11 cellular contexts compared by ENCODE assay signal in the genomic region with DNA sequence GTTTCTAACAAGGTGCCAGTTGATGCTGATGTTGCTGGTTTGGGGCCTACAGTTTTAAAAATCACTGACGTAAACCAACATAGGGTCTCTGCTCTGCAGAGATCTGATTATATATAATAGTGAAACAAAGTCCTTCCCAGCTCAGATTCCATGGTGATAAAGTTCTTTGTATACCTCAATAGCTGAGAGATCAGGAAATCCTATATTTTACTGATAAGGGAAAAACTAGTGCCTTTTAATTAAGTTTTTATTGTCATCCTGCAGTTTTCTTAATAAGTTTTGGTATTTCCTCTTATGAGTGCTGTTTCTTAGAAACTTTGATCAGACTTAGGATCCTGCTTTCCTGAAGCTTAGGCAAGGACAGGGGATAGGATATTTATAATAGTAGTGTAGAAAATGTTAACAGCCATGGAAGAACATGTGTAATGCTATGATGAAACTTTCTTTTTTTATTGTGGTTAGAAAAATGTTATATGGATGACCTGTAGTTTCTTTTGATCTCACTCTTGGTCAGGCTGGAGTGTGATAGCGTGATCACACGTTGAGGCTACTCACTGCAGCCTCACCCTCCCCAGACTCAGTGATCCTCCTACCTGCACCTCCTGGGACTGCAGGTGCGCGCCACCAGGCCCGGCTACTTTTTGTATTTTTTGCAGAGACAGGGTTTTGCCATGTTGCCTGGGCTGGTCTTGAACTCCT. TPM values are rescaled to one million over a fixed set of nuclear protein-coding genes. Genes with fewer than 3 reads are reported as not detected.
A peak's percentile ranks its signal among the peaks of the same experiment; 100 is the strongest.
DNase-seq lines count a peak whose midpoint lies in the region; ATAC-seq and TF ChIP-seq lines count a peak whose summit lies in the region.
"Had no signal": no experiment of that assay in that cellular context is flagged by ENCODE, and none has a peak within 500 bp of the region (broad histone marks: within the 10 kb centered on the region; RNA-seq: fewer than 3 reads in every experiment).

No MANE protein-coding gene starts in this region.

- no peaks in the 10 kb centered on the region for H3K9me3 ChIP-seq in BLaER1
- H3K9me3 ChIP-seq: heart left ventricle had no signal

- peak; percentile 39 for TF ChIP-seq CTCF in GM12864 (IDR thresholded peaks at IDR 0.05; ENCODE audit: low read depth, low read length, missing control alignments)
- TF ChIP-seq CTCF in GM13976 (IDR thresholded peaks at IDR 0.05; ENCODE audit: borderline replicate concordance, control extremely low read depth, extremely low read depth, insufficient read depth, missing control alignments) = no peak

- H3K4me3 ChIP-seq in BLaER1 (no peak overlapping the region), GM12864 (ENCODE audit: low read depth, low read length) (no peak overlapping the region)
- H3K4me3 ChIP-seq: heart left ventricle had no signal

- no peak overlapping the region for H3K9ac ChIP-seq in BLaER1

- peak overlapping the region; percentile 75 for H3K4me2 ChIP-seq in BLaER1

- no peaks in the 10 kb centered on the region for H3K27me3 Mint-ChIP-seq in activated T-cell treated with anti-CD3 and anti-CD28 coated beads, Interleukin-2, amount 50 U/mL, for 4 hours (ENCODE audit: low read depth)
- H3K27me3 Mint-ChIP-seq in immature natural killer cell (ENCODE audit: low read depth in 3 of 3) = no peaks in the 10 kb centered on the region

- H3K9me3 Mint-ChIP-seq in activated T-cell treated with anti-CD3 and anti-CD28 coated beads, Interleukin-2, amount 50 U/mL, for 4 hours = no peaks in the 10 kb centered on the region
- H3K9me3 Mint-ChIP-seq in immature natural killer cell = no peaks in the 10 kb centered on the region

- H3K27me3 ChIP-seq in BLaER1 = no peaks in the 10 kb centered on the region
- H3K27me3 ChIP-seq: heart left ventricle had no signal

- in situ Hi-C loops in GM13976 (cut with MboI; ENCODE audit: low sequenced_read_pairs, unreplicated experiment) = no loop called here

- peaks cover 20% of the 10 kb centered on the region for H3K36me3 Mint-ChIP-seq in activated T-cell treated with anti-CD3 and anti-CD28 coated beads, Interleukin-2, amount 50 U/mL, for 4 hours (ENCODE audit: insufficient read depth)
- H3K36me3 Mint-ChIP-seq in immature natural killer cell = peaks cover 0 to 10% (median 3%) of the 10 kb centered on the region in 3 donors

- H3K27ac Mint-ChIP-seq in immature natural killer cell = peak overlapping the region in 5 of 6 donors; percentile 36 to 80 (median 60)

- peaks cover 66% of the 10 kb centered on the region for H3K4me1 ChIP-seq in BLaER1

- H3K4me3 Mint-ChIP-seq in activated T-cell treated with anti-CD3 and anti-CD28 coated beads, Interleukin-2, amount 50 U/mL, for 4 hours = no peak overlapping the region
- peak overlapping the region; percentile 4 to 57 (median 26) for H3K4me3 Mint-ChIP-seq in immature natural killer cell

- no peak for DNase-seq in GM12864 (ENCODE audit: low read depth)
- DNase-seq in activated T-cell treated with anti-CD3 and anti-CD28 coated beads, Interleukin-2, amount 50 U/mL, for 4 hours = no peak
- DNase-seq in immature natural killer cell = peak; percentile 30 to 39 (median 33)
- DNase-seq in GM13976 (ENCODE audit: low spot score) = no peak
- no peak for DNase-seq in NCI-H2196 treated with DMSO at 0.1 percent for 48 hours (lab: John Stamatoyannopoulos, UW; ENCODE audit: unreplicated experiment)
- no peak for DNase-seq in NCI-H1930 (lab: John Stamatoyannopoulos, UW)
- DNase-seq in DMS79 treated with DMSO at 0.1 percent for 48 hours (lab: John Stamatoyannopoulos, UW) = no peak
- DNase-seq: heart left ventricle, NCI-H1092 treated with DMSO at 0.1 percent for 48 hours, OCI-M1 had no signal

- peaks cover 73% of the 10 kb centered on the region for H3K36me3 ChIP-seq in BLaER1

- peak; percentile 71 to 73 for ATAC-seq in activated T-cell treated with anti-CD3 and anti-CD28 coated beads, Interleukin-2, amount 50 U/mL, for 4 hours
- ATAC-seq: heart left ventricle had no signal

- H3K27ac ChIP-seq in BLaER1 = no peak overlapping the region
- H3K27ac ChIP-seq: heart left ventricle had no signal

- H4K20me1 ChIP-seq in BLaER1 = peaks cover 100% of the 10 kb centered on the region

- peaks cover 62% of the 10 kb centered on the region for H3K4me1 Mint-ChIP-seq in activated T-cell treated with anti-CD3 and anti-CD28 coated beads, Interleukin-2, amount 50 U/mL, for 4 hours (ENCODE audit: low read depth)
- peaks cover 68 to 74% of the 10 kb centered on the region in 2 donors for H3K4me1 Mint-ChIP-seq in immature natural killer cell

RNA-seq across cellular contexts. Expression of a gene that starts 14.1 kb away (rescaled TPM):
- 100 to 1,000 TPM; 315 to 356 (median 341) TPM for total RNA-seq in activated T-cell treated with anti-CD3 and anti-CD28 coated beads, Interleukin-2, amount 50 U/mL, for 4 hours
- polyA plus RNA-seq in immature natural killer cell = 10 to 100 TPM; 27.8 to 71.2 (median 43.3) TPM

RNA-seq across cellular contexts. Expression of a gene that starts 39.8 kb away (rescaled TPM):
- 100 to 1,000 TPM; 203 to 213 (median 213) TPM for total RNA-seq in activated T-cell treated with anti-CD3 and anti-CD28 coated beads, Interleukin-2, amount 50 U/mL, for 4 hours
- 10 to 100 TPM in 2 of 3 donors, 1 to 10 TPM in 1; 7.7 to 31.8 (median 16.8) TPM for polyA plus RNA-seq in immature natural killer cell

Comparison
In these comparisons a context has a peak if more than half of its experiments do, and no peak if none do; other contexts are left out.
1. DNase-seq: peak in immature natural killer cell (3 of 3); none in GM12864 (single experiment), activated T-cell treated with anti-CD3 and anti-CD28 coated beads, Interleukin-2, amount 50 U/mL, for 4 hours (single experiment), GM13976 (single experiment), NCI-H2196 treated with DMSO at 0.1 percent for 48 hours (single experiment), NCI-H1930 (0 of 2) and DMS79 treated with DMSO at 0.1 percent for 48 hours (single experiment).